Comparison of ENCODE assay signal across 9 cellular contexts in genomic region chr19:17302391-17303166, GRCh38. TPM values are rescaled to one million over a fixed set of nuclear protein-coding genes. Genes with fewer than 3 reads are reported as not detected.
DNase-seq lines count a peak whose midpoint lies in the region; ATAC-seq, FAIRE-seq and TF ChIP-seq lines count a peak whose summit lies in the region.
"Had no signal": no experiment of that assay in that cellular context is flagged by ENCODE, and none has a peak within 500 bp of the region (broad histone marks: within the 10 kb centered on the region; RNA-seq: fewer than 3 reads in every experiment).

No MANE protein-coding gene starts in this region.

- FAIRE-seq in bronchial epithelial cell (lab: Jason Lieb, UNC): no peak
- FAIRE-seq: TTC549 had no signal

- H3K4me3 ChIP-seq in GM06990 (replicated peaks; ENCODE audit: low read depth, low read length) (peak overlapping the region; percentile 80), bronchial epithelial cell (ENCODE audit: low read depth, low read length) (peak overlapping the region; percentile 70), mesodermal cell (ENCODE audit: extremely low read depth, insufficient read depth, low read length, poor library complexity, severe bottlenecking) (peak overlapping the region; percentile 50)

- H3K27ac ChIP-seq in mesodermal cell (ENCODE audit: low read depth, low read length, severe bottlenecking): no peak overlapping the region

- H3K27me3 ChIP-seq in GM06990 (replicated peaks; ENCODE audit: control insufficient read depth, insufficient read depth, low read length): no peaks in the 10 kb centered on the region
- H3K27me3 ChIP-seq in bronchial epithelial cell (ENCODE audit: control insufficient read depth, insufficient read depth, low read length): no peaks in the 10 kb centered on the region

- WGBS in mesodermal cell (ENCODE audit: insufficient coverage in 2 of 2), 2 experiments: 28 to 32% methylated on average over 21 to 29 of the region's 29 CpGs

- DNase-seq in GM06990 (ENCODE audit: extremely low read depth, insufficient read length): no peak
- peak; percentile 30 to 62 for DNase-seq in NOMO-1 (lab: John Stamatoyannopoulos, UW; ENCODE audit: unreplicated experiment in 2 of 2)
- DNase-seq in bronchial epithelial cell (ENCODE audit: low read depth): peak; percentile 20
- DNase-seq in NCI-H2081 (lab: John Stamatoyannopoulos, UW): no peak
- DNase-seq in NCI-H345 (lab: John Stamatoyannopoulos, UW): no peak

- peaks cover 6% of the 10 kb centered on the region for H3K9me3 ChIP-seq in mesodermal cell (ENCODE audit: control insufficient read depth, low read length)

- no peak for TF ChIP-seq CTCF in GM06990 (IDR thresholded peaks at IDR 0.05; ENCODE audit: insufficient read depth, low read length, poor library complexity, severe bottlenecking)
- no peak for TF ChIP-seq CTCF in bronchial epithelial cell (IDR thresholded peaks at IDR 0.05; ENCODE audit: insufficient read depth, low read length, severe bottlenecking)

- H3K36me3 ChIP-seq in GM06990 (ENCODE audit: control insufficient read depth, insufficient read depth, low read length): peaks cover 2% of the 10 kb centered on the region; the same call in 1 of the 2 replicates
- no peaks in the 10 kb centered on the region for H3K36me3 ChIP-seq in bronchial epithelial cell (ENCODE audit: control insufficient read depth, insufficient read depth, low read length)
- peaks cover 20% of the 10 kb centered on the region for H3K36me3 ChIP-seq in mesodermal cell (ENCODE audit: control insufficient read depth, insufficient read depth, low read length)

- no peak for ATAC-seq in GM19324 (IDR thresholded peaks at IDR 0.05; ENCODE audit: low FRiP score, unreplicated experiment)
- no peak for ATAC-seq in HG02884 (IDR thresholded peaks at IDR 0.05; ENCODE audit: unreplicated experiment)

- peaks cover 6% of the 10 kb centered on the region for H3K4me1 ChIP-seq in mesodermal cell (ENCODE audit: control insufficient read depth, insufficient read depth, low read length, poor library complexity, severe bottlenecking)

RNA-seq across cellular contexts. Expression of gene ABHD8, which starts 0.6 kb away (rescaled TPM):
- total RNA-seq in bronchial epithelial cell: 6.1 and 9.9 TPM in 2 replicates
- polyA plus RNA-seq in mesodermal cell (2013, experiment 1 of 2): 6.3 TPM
- polyA plus RNA-seq in mesodermal cell (2013, experiment 2 of 2): 5.8 TPM

RNA-seq across cellular contexts. Expression of gene MRPL34, which starts 3.1 kb away (rescaled TPM):
- 23.7 and 24.3 TPM in 2 replicates for total RNA-seq in bronchial epithelial cell
- 74.0 TPM for polyA plus RNA-seq in mesodermal cell (2013, experiment 1 of 2)
- 61.0 TPM for polyA plus RNA-seq in mesodermal cell (2013, experiment 2 of 2)

RNA-seq across cellular contexts. Expression of gene DDA1, which starts 6.8 kb away (rescaled TPM):
- total RNA-seq in bronchial epithelial cell: 9.0 and 21.1 TPM in 2 replicates
- 81.9 TPM for polyA plus RNA-seq in mesodermal cell (2013, experiment 1 of 2)
- polyA plus RNA-seq in mesodermal cell (2013, experiment 2 of 2): 59.5 TPM

RNA-seq across cellular contexts. Expression of gene ANKLE1, which starts 20.9 kb away (rescaled TPM):
- 0.38 and 0.53 TPM in 2 replicates for total RNA-seq in bronchial epithelial cell
- polyA plus RNA-seq in mesodermal cell (2013, experiment 1 of 2): 2.9 TPM
- 3.0 TPM for polyA plus RNA-seq in mesodermal cell (2013, experiment 2 of 2)

RNA-seq across cellular contexts. Expression of gene ANO8, which starts 32.1 kb away (rescaled TPM):
- total RNA-seq in bronchial epithelial cell: 2.6 and 4.0 TPM in 2 replicates
- 23.3 TPM for polyA plus RNA-seq in mesodermal cell (2013, experiment 1 of 2)
- polyA plus RNA-seq in mesodermal cell (2013, experiment 2 of 2): 17.4 TPM

Comparison
In these comparisons a context has a peak if more than half of its experiments do, and no peak if none do; other contexts are left out.
1. DNase-seq: peak in NOMO-1 (2 of 2) and bronchial epithelial cell (single experiment); none in GM06990 (single experiment), NCI-H2081 (0 of 2) and NCI-H345 (single experiment).
2. Peak in every context shown above with its lines, with median percentiles within 50 percentile points of each other: H3K4me3 ChIP-seq.